In genomic region chr11:128708660-128709059, GRCh38 we compare ENCODE assay signal across 19 cellular contexts. TPM values are rescaled to one million over a fixed set of nuclear protein-coding genes. Genes with fewer than 3 reads are reported as not detected.
DNase-seq lines count a peak whose midpoint lies in the region; ATAC-seq, FAIRE-seq and TF ChIP-seq lines count a peak whose summit lies in the region.
"Had no signal": no experiment of that assay in that cellular context is flagged by ENCODE, and none has a peak within 500 bp of the region (broad histone marks: within the 10 kb centered on the region; RNA-seq: fewer than 3 reads in every experiment).

No MANE protein-coding gene starts in this region.

- H3K36me3 ChIP-seq in endothelial cell of umbilical vein (ENCODE audit: control insufficient read depth in 2 of 2, extremely low read depth in 1 of 2, insufficient read depth in 2 of 2, low read length in 2 of 2) = peaks cover 6 to 16% of the 10 kb centered on the region in 2 experiments
- H3K36me3 ChIP-seq in psoas muscle (ENCODE audit: insufficient read depth in 1 of 2, low read depth in 1 of 2) = no peaks in the 10 kb centered on the region
- no peaks in the 10 kb centered on the region for H3K36me3 ChIP-seq in tibial artery
- H3K36me3 ChIP-seq: tibial nerve had no signal

- intact Hi-C loops in endothelial cell of umbilical vein (cut with micrococcal nuclease) = loop anchor here (1.0 to 5.0 kb wide), 10 partner anchors 9 to 526 kb away; no protein-coding TSS in a partner anchor
- intact Hi-C loops in psoas muscle (cut with DNase I) = no loop called here
- intact Hi-C loops in tibial artery (cut with DNase I; ENCODE audit: low total_unique reads) = no loop called here

- H3K9me3 ChIP-seq in endothelial cell of umbilical vein (replicated peaks; ENCODE audit: control insufficient read depth, insufficient read depth, low read length) (no peaks in the 10 kb centered on the region), psoas muscle (no peaks in the 10 kb centered on the region), tibial artery (no peaks in the 10 kb centered on the region)
- H3K9me3 ChIP-seq: tibial nerve had no signal

- no peaks in the 10 kb centered on the region for H4K20me1 ChIP-seq in endothelial cell of umbilical vein (replicated peaks; ENCODE audit: control insufficient read depth, extremely low read depth, insufficient read depth, low read length)

- 88 to 93% (median 89%) methylated on average over 5 of the region's 5 CpGs for WGBS in psoas muscle, 3 donors

- H3K9me3 Mint-ChIP-seq in activated T-cell treated with anti-CD3 and anti-CD28 coated beads, Interleukin-2, amount 50 U/mL, for 24 hours = peaks cover 10% of the 10 kb centered on the region

- H3K4me3 ChIP-seq in endothelial cell of umbilical vein (replicated peaks in 1 of 3; ENCODE audit: insufficient read depth in 1 of 3, low read depth in 1 of 3, low read length in 3 of 3) (no peak overlapping the region), psoas muscle (no peak overlapping the region), tibial artery (no peak overlapping the region)
- H3K4me3 ChIP-seq: tibial nerve had no signal

- no peak for DNase-seq in activated T-cell treated with anti-CD3 and anti-CD28 coated beads, Interleukin-2, amount 50 U/mL, for 24 hours
- DNase-seq in activated T-cell treated with anti-CD3 and anti-CD28 coated beads for 4 hours = no peak
- peak; percentile 17 for DNase-seq in HT1080 (ENCODE audit: low read depth)
- no peak for DNase-seq in endothelial cell of umbilical vein (ENCODE audit: low read depth, low spot score)
- no peak for DNase-seq in psoas muscle
- no peak for DNase-seq in HPDE6-E6E7 (ENCODE audit: extremely low spot score)
- no peak for DNase-seq in DMS 273 treated with DMSO at 0.1 percent for 48 hours (lab: John Stamatoyannopoulos, UW)
- no peak for DNase-seq in tibial artery
- DNase-seq: activated CD4-positive, alpha-beta T cell treated with anti-CD3 and anti-CD28 coated beads, Interleukin-2, amount 10 ng/mL, durations not matched to agents 7 days and 5 days; activated naive CD8-positive, alpha-beta T cell treated with anti-CD3 and anti-CD28 coated beads, Interleukin-2, amount 10 ng/mL, durations not matched to agents 7 days and 5 days; DMS53; erythroblast; NCI-H187 treated with DMSO at 0.1 percent for 48 hours had no signal

- H3K27ac ChIP-seq in endothelial cell of umbilical vein (ENCODE audit: insufficient read depth, low read depth, low read length) = peak overlapping the region; percentile 91
- H3K27ac ChIP-seq in psoas muscle = peak overlapping the region; percentile 32
- H3K27ac ChIP-seq in tibial artery = no peak overlapping the region

- dilution Hi-C loops in endothelial cell of umbilical vein (cut with MboI; ENCODE audit: extremely low pct_ligation_motif_present, low sequenced_read_pairs) = no loop called here

- peaks cover 68% of the 10 kb centered on the region for H3K36me3 Mint-ChIP-seq in activated T-cell treated with anti-CD3 and anti-CD28 coated beads, Interleukin-2, amount 50 U/mL, for 24 hours (ENCODE audit: low read depth)
- H3K36me3 Mint-ChIP-seq: brain had no signal

- H3K27me3 Mint-ChIP-seq in activated T-cell treated with anti-CD3 and anti-CD28 coated beads, Interleukin-2, amount 50 U/mL, for 24 hours = no peaks in the 10 kb centered on the region
- H3K27me3 Mint-ChIP-seq: activated CD4-positive, alpha-beta T cell treated with anti-CD3 and anti-CD28 coated beads, Interleukin-2, amount 10 ng/mL, durations not matched to agents 7 days and 5 days; activated naive CD8-positive, alpha-beta T cell treated with anti-CD3 and anti-CD28 coated beads, Interleukin-2, amount 10 ng/mL, durations not matched to agents 7 days and 5 days; dendritic cell treated with granulocyte-macrophage colony-stimulating factor and Interleukin-4, amounts not matched to agents 40 ng/mL and 50 ng/mL, for 4 days had no signal

- peaks cover 88% of the 10 kb centered on the region for H3K4me1 ChIP-seq in endothelial cell of umbilical vein (ENCODE audit: control insufficient read depth, extremely low read depth, insufficient read depth, low read length)
- peaks cover 10% of the 10 kb centered on the region for H3K4me1 ChIP-seq in psoas muscle
- no peaks in the 10 kb centered on the region for H3K4me1 ChIP-seq in tibial artery

- H3K4me1 Mint-ChIP-seq in activated T-cell treated with anti-CD3 and anti-CD28 coated beads, Interleukin-2, amount 50 U/mL, for 24 hours (ENCODE audit: low read depth) = peaks cover 98% of the 10 kb centered on the region
- H3K4me1 Mint-ChIP-seq: brain had no signal

- H2AFZ ChIP-seq in endothelial cell of umbilical vein (ENCODE audit: low read depth, low read length) = no peak overlapping the region

- TF ChIP-seq CTCF in endothelial cell of umbilical vein (IDR thresholded peaks at IDR 0.05; ENCODE audit: extremely low read depth in 1 of 2, insufficient read depth in 1 of 2, low read depth in 1 of 2, low read length in 2 of 2) (no peak), psoas muscle (IDR thresholded peaks at IDR 0.05) (no peak), tibial artery (IDR thresholded peaks at IDR 0.05) (no peak)

- no peak overlapping the region for H3K4me3 Mint-ChIP-seq in activated T-cell treated with anti-CD3 and anti-CD28 coated beads, Interleukin-2, amount 50 U/mL, for 24 hours
- H3K4me3 Mint-ChIP-seq: activated CD4-positive, alpha-beta T cell treated with anti-CD3 and anti-CD28 coated beads, Interleukin-2, amount 10 ng/mL, durations not matched to agents 7 days and 5 days; activated naive CD8-positive, alpha-beta T cell treated with anti-CD3 and anti-CD28 coated beads, Interleukin-2, amount 10 ng/mL, durations not matched to agents 7 days and 5 days; brain; CD14-positive monocyte; dendritic cell treated with granulocyte-macrophage colony-stimulating factor and Interleukin-4, amounts not matched to agents 40 ng/mL and 50 ng/mL, for 4 days; stimulated activated effector memory CD8-positive, alpha-beta T cell treated with anti-CD3 and anti-CD28 coated beads, Interleukin-12 subunit alpha, Interleukin-12 subunit beta, amount 100 ng/mL, for 72 hours had no signal

- FAIRE-seq in endothelial cell of umbilical vein (lab: Jason Lieb, UNC) = no peak
- FAIRE-seq: RCC 7860 had no signal

- peaks cover 81% of the 10 kb centered on the region for H3K79me2 ChIP-seq in endothelial cell of umbilical vein (ENCODE audit: control insufficient read depth, insufficient read depth, low read length)

- no peaks in the 10 kb centered on the region for H3K9me1 ChIP-seq in endothelial cell of umbilical vein (replicated peaks; ENCODE audit: control insufficient read depth, extremely low read depth, insufficient read depth, low read length)

- H3K9ac ChIP-seq in endothelial cell of umbilical vein (replicated peaks; ENCODE audit: extremely low read depth, insufficient read depth, low read length) = peak overlapping the region; percentile 72

- ATAC-seq in psoas muscle = no peak
- ATAC-seq: stimulated activated effector memory CD8-positive, alpha-beta T cell treated with anti-CD3 and anti-CD28 coated beads, Interleukin-12 subunit alpha, Interleukin-12 subunit beta, amount 100 ng/mL, for 72 hours had no signal

- TF ChIP-seq POLR2A in endothelial cell of umbilical vein (IDR thresholded peaks at IDR 0.05; ENCODE audit: low read depth, low read length) = no peak

- no peaks in the 10 kb centered on the region for H3K27me3 ChIP-seq in endothelial cell of umbilical vein (ENCODE audit: control insufficient read depth in 2 of 2, insufficient read depth in 2 of 2, low read length in 2 of 2)
- H3K27me3 ChIP-seq in psoas muscle (ENCODE audit: insufficient read depth in 3 of 3, low read length in 2 of 3) = peaks cover 0 to 2% (median 0%) of the 10 kb centered on the region in 3 donors
- no peaks in the 10 kb centered on the region for H3K27me3 ChIP-seq in tibial artery
- H3K27me3 ChIP-seq: tibial nerve had no signal

- H3K4me2 ChIP-seq in endothelial cell of umbilical vein (ENCODE audit: insufficient read depth, low read length) = peak overlapping the region; percentile 12

- no TSS peak for BruUV-seq in endothelial cell of umbilical vein (replicated peaks; lab: Mats Ljungman, UMichigan)

- H3K27ac Mint-ChIP-seq in activated T-cell treated with anti-CD3 and anti-CD28 coated beads, Interleukin-2, amount 50 U/mL, for 24 hours = peak overlapping the region; percentile 74
- H3K27ac Mint-ChIP-seq: activated CD4-positive, alpha-beta T cell treated with anti-CD3 and anti-CD28 coated beads, Interleukin-2, amount 10 ng/mL, durations not matched to agents 7 days and 5 days; activated naive CD8-positive, alpha-beta T cell treated with anti-CD3 and anti-CD28 coated beads, Interleukin-2, amount 10 ng/mL, durations not matched to agents 7 days and 5 days; brain; dendritic cell treated with granulocyte-macrophage colony-stimulating factor and Interleukin-4, amounts not matched to agents 40 ng/mL and 50 ng/mL, for 4 days had no signal

- POLR2A ChIA-PET in endothelial cell of umbilical vein (lab: Charles Lee) = interaction anchor here (1.5 kb wide), 1 partner anchor 15 kb away, joined by 5 read pairs; the partner anchor contains the start of gene FLI1

- CTCF ChIA-PET in endothelial cell of umbilical vein (lab: Charles Lee) = no interaction called here

TF ChIP-seq in endothelial cell of umbilical vein, 7 proteins besides CTCF, POLR2A, EP300 and RAD21 (continues in another document):
- TF ChIP-seq GATA2 (IDR thresholded peaks at IDR 0.05; ENCODE audit: insufficient read depth, insufficient read length, low read depth, low read length) = no peak
- TF ChIP-seq JUN (IDR thresholded peaks at IDR 0.05; ENCODE audit: borderline replicate concordance, insufficient read depth, insufficient read length, low read depth) = no peak
- TF ChIP-seq MAX (IDR thresholded peaks at IDR 0.05; ENCODE audit: insufficient read depth, insufficient read length) = no peak
- TF ChIP-seq FOS (IDR thresholded peaks at IDR 0.05; ENCODE audit: borderline replicate concordance, insufficient read depth, low read length) = no peak

RNA-seq across cellular contexts. Expression of gene FLI1, which starts 14.8 kb away (rescaled TPM):
- total RNA-seq in HT1080 (2014; rRNA removed; shearing (Covaris generic)) = 47.8 and 62.6 TPM in 2 replicates
- polyA plus RNA-seq in HT1080 (2015; cell fraction: cytosol; rRNA removed) = 23.2 and 25.3 TPM in 2 replicates
- polyA plus RNA-seq in HT1080 (2015; cell fraction: nucleus; rRNA removed) = 20.8 and 25.0 TPM in 2 replicates
- total RNA-seq in endothelial cell of umbilical vein (132 and 134 TPM in 2 replicates), psoas muscle (10 to 100 TPM in 3 of 4 donors, 1 to 10 TPM in 1; 8.8 to 13.1 (median 12.7) TPM)
- polyA plus RNA-seq in endothelial cell of umbilical vein (163 and 210 TPM in 2 replicates), psoas muscle (1 to 10 TPM; 3.3 to 5.5 (median 5.2) TPM)
- 124 and 153 TPM in 2 replicates for polyA plus RNA-seq in endothelial cell of umbilical vein (2011; cell fraction: cytosol; rRNA removed)
- polyA plus RNA-seq in endothelial cell of umbilical vein (2011; cell fraction: nucleus; rRNA removed) = 147 and 172 TPM in 2 replicates
- polyA plus RNA-seq in endothelial cell of umbilical vein (2012) = 97.4 and 114 TPM in 2 replicates
- polyA minus RNA-seq in endothelial cell of umbilical vein = 460 and 576 TPM in 2 replicates
- polyA minus RNA-seq in endothelial cell of umbilical vein (2011; cell fraction: cytosol; rRNA and poly(A)+ RNA removed) = not detected
- 141 and 197 TPM in 2 replicates for polyA minus RNA-seq in endothelial cell of umbilical vein (2011; cell fraction: nucleus; rRNA and poly(A)+ RNA removed)

Comparison
In these comparisons a context has a peak if more than half of its experiments do, and no peak if none do; other contexts are left out.
1. H3K27ac ChIP-seq: peak in endothelial cell of umbilical vein (single experiment) and psoas muscle (single experiment); none in tibial artery (0 of 2).